In the genomic region with DNA sequence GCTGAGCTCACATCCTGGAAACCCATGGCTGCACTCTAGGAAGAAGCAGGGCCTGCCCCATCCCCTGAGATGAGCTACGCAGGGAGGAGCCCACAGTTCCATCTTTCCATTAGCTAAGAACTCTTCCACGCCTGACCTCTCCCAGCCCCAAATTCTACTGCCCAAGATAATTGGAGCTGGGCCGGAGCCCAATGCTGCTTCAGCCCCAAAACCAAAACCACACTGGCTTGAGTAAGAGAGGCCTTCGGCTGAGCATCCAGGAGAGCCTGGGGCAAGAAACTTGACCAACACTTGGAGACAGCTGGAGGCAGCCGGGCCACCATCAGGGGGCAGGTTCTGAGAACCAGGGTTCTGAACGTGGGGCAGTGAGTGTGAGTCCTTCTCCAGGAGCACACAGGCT, we compare ENCODE assay signal across 14 cellular contexts.
DNase-seq lines count a peak whose midpoint lies in the region; ATAC-seq and TF ChIP-seq lines count a peak whose summit lies in the region.
"Had no signal": no experiment of that assay in that cellular context is flagged by ENCODE, and none has a peak within 500 bp of the region (broad histone marks: within the 10 kb centered on the region; RNA-seq: fewer than 3 reads in every experiment).

No MANE protein-coding gene starts in this region.

- no peaks in the 10 kb centered on the region for H3K27me3 ChIP-seq in mucosa of rectum (ENCODE audit: control insufficient read depth in 2 of 2, insufficient read depth in 2 of 2, low read length in 2 of 2)
- H3K27me3 ChIP-seq in naive thymus-derived CD4-positive, alpha-beta T cell (ENCODE audit: control insufficient read depth in 2 of 2, insufficient read depth in 2 of 2, low read length in 2 of 2), result no peaks in the 10 kb centered on the region
- H3K27me3 ChIP-seq: neural progenitor cell had no signal

- CTCF ChIA-PET in naive thymus-derived CD4-positive, alpha-beta T cell (lab: Charles Lee), result no interaction called here

- peaks cover 0 to 2% of the 10 kb centered on the region in 2 donors for H3K4me1 ChIP-seq in mucosa of rectum (ENCODE audit: control insufficient read depth in 2 of 2, insufficient read depth in 2 of 2, low read length in 2 of 2)
- H3K4me1 ChIP-seq in naive thymus-derived CD4-positive, alpha-beta T cell (ENCODE audit: control insufficient read depth in 2 of 2, insufficient read depth in 2 of 2, low read length in 2 of 2), result no peaks in the 10 kb centered on the region
- H3K4me1 ChIP-seq: neural progenitor cell had no signal

- TF ChIP-seq POLR2A in erythroblast (IDR thresholded peaks at IDR 0.05; ENCODE audit: low read length), result no peak

- H3K4me3 ChIP-seq in mucosa of rectum (ENCODE audit: low read length in 2 of 2), result no peak overlapping the region
- H3K4me3 ChIP-seq in naive thymus-derived CD4-positive, alpha-beta T cell (ENCODE audit: low read length), result no peak overlapping the region
- H3K4me3 ChIP-seq: neural progenitor cell had no signal

- ATAC-seq in HG03354 (IDR thresholded peaks at IDR 0.05; ENCODE audit: poor library complexity, severe bottlenecking, unreplicated experiment) (peak; percentile 26), HG02763 (IDR thresholded peaks at IDR 0.05; ENCODE audit: unreplicated experiment) (no peak)
- no peak for ATAC-seq in naive thymus-derived CD4-positive, alpha-beta T cell
- ATAC-seq: activated naive CD8-positive, alpha-beta T cell treated with anti-CD3 and anti-CD28 coated beads, Interleukin-2, amount 50 U/mL, for 24 hours had no signal

- H3K4me3 Mint-ChIP-seq in naive thymus-derived CD4-positive, alpha-beta T cell, result no peak overlapping the region
- H3K4me3 Mint-ChIP-seq: activated CD4-positive, alpha-beta memory T cell treated with anti-CD3 and anti-CD28 coated beads, Interleukin-2, amount 10 ng/mL, durations not matched to agents 7 days and 5 days; activated naive CD8-positive, alpha-beta T cell treated with anti-CD3 and anti-CD28 coated beads, Interleukin-2, amount 50 U/mL, for 24 hours; neural progenitor cell; stimulated activated naive CD8-positive, alpha-beta T cell treated with anti-CD3 and anti-CD28 coated beads, Interleukin-15, Interleukin-2, amounts not matched to agents 100 ng/mL and 50 ng/mL, for 24 hours had no signal

- H3K36me3 Mint-ChIP-seq in naive thymus-derived CD4-positive, alpha-beta T cell, result no peaks in the 10 kb centered on the region
- H3K36me3 Mint-ChIP-seq: neural progenitor cell had no signal

- peaks cover 0 to 4% (median 0%) of the 10 kb centered on the region in 7 donors for H3K4me1 Mint-ChIP-seq in naive thymus-derived CD4-positive, alpha-beta T cell
- H3K4me1 Mint-ChIP-seq: activated CD4-positive, alpha-beta memory T cell treated with anti-CD3 and anti-CD28 coated beads, Interleukin-2, amount 10 ng/mL, durations not matched to agents 7 days and 5 days; activated naive CD8-positive, alpha-beta T cell treated with anti-CD3 and anti-CD28 coated beads, Interleukin-2, amount 50 U/mL, for 24 hours had no signal

- no peaks in the 10 kb centered on the region for H3K9me3 ChIP-seq in mucosa of rectum (ENCODE audit: control insufficient read depth in 2 of 2, low read length in 2 of 2)
- no peaks in the 10 kb centered on the region for H3K9me3 ChIP-seq in naive thymus-derived CD4-positive, alpha-beta T cell (ENCODE audit: control insufficient read depth in 2 of 3, low read length in 3 of 3)

- H3K27me3 Mint-ChIP-seq in naive thymus-derived CD4-positive, alpha-beta T cell, result peaks cover 0 to 2% (median 0%) of the 10 kb centered on the region in 5 donors
- H3K27me3 Mint-ChIP-seq: activated CD4-positive, alpha-beta memory T cell treated with anti-CD3 and anti-CD28 coated beads, Interleukin-2, amount 10 ng/mL, durations not matched to agents 7 days and 5 days; activated naive CD8-positive, alpha-beta T cell treated with anti-CD3 and anti-CD28 coated beads, Interleukin-2, amount 50 U/mL, for 24 hours; stimulated activated naive CD8-positive, alpha-beta T cell treated with anti-CD3 and anti-CD28 coated beads, Interleukin-15, Interleukin-2, amounts not matched to agents 100 ng/mL and 50 ng/mL, for 24 hours had no signal

- peak overlapping the region; percentile 35 for H3K27ac ChIP-seq in mucosa of rectum (ENCODE audit: low read depth in 2 of 2, low read length in 2 of 2)
- no peak overlapping the region for H3K27ac ChIP-seq in naive thymus-derived CD4-positive, alpha-beta T cell (ENCODE audit: low read depth, low read length)
- H3K27ac ChIP-seq: neural progenitor cell had no signal

- intact Hi-C loops in naive thymus-derived CD4-positive, alpha-beta T cell (cut with micrococcal nuclease), result no loop called here

- H3K27ac Mint-ChIP-seq in naive thymus-derived CD4-positive, alpha-beta T cell, result peak overlapping the region in 1 of 9 donors; percentile 39
- H3K27ac Mint-ChIP-seq: activated CD4-positive, alpha-beta memory T cell treated with anti-CD3 and anti-CD28 coated beads, Interleukin-2, amount 10 ng/mL, durations not matched to agents 7 days and 5 days; activated naive CD8-positive, alpha-beta T cell treated with anti-CD3 and anti-CD28 coated beads, Interleukin-2, amount 50 U/mL, for 24 hours; neural progenitor cell; stimulated activated naive CD8-positive, alpha-beta T cell treated with anti-CD3 and anti-CD28 coated beads, Interleukin-15, Interleukin-2, amounts not matched to agents 100 ng/mL and 50 ng/mL, for 24 hours had no signal

- DNase-seq in AG20443 (ENCODE audit: low spot score), result peak; percentile 96
- peak; percentile 79 for DNase-seq in dedifferentiated amniotic fluid mesenchymal stem cell (ENCODE audit: extremely low spot score)
- DNase-seq in NCI-H1694 treated with DMSO at 0.1 percent for 48 hours (lab: John Stamatoyannopoulos, UW), result no peak
- no peak for DNase-seq in naive thymus-derived CD4-positive, alpha-beta T cell
- no peak for DNase-seq in erythroblast (lab: John Stamatoyannopoulos, UW)
- DNase-seq: activated CD4-positive, alpha-beta memory T cell treated with anti-CD3 and anti-CD28 coated beads, Interleukin-2, amount 10 ng/mL, durations not matched to agents 7 days and 5 days; activated naive CD8-positive, alpha-beta T cell treated with anti-CD3 and anti-CD28 coated beads, Interleukin-2, amount 50 U/mL, for 24 hours; AML-193; stimulated activated CD4-positive, alpha-beta T cell treated with anti-CD3 and anti-CD28 coated beads, Interleukin-2, amount 100 ng/mL, for 24 hours had no signal

- no peaks in the 10 kb centered on the region for H3K9me3 Mint-ChIP-seq in naive thymus-derived CD4-positive, alpha-beta T cell
- H3K9me3 Mint-ChIP-seq: activated CD4-positive, alpha-beta memory T cell treated with anti-CD3 and anti-CD28 coated beads, Interleukin-2, amount 10 ng/mL, durations not matched to agents 7 days and 5 days; activated naive CD8-positive, alpha-beta T cell treated with anti-CD3 and anti-CD28 coated beads, Interleukin-2, amount 50 U/mL, for 24 hours; stimulated activated naive CD8-positive, alpha-beta T cell treated with anti-CD3 and anti-CD28 coated beads, Interleukin-15, Interleukin-2, amounts not matched to agents 100 ng/mL and 50 ng/mL, for 24 hours had no signal

- no peaks in the 10 kb centered on the region for H3K36me3 ChIP-seq in mucosa of rectum (ENCODE audit: control insufficient read depth in 2 of 2, insufficient read depth in 2 of 2, low read length in 2 of 2)
- no peaks in the 10 kb centered on the region for H3K36me3 ChIP-seq in naive thymus-derived CD4-positive, alpha-beta T cell (ENCODE audit: control insufficient read depth in 2 of 3, insufficient read depth in 3 of 3, low read length in 3 of 3)
- H3K36me3 ChIP-seq: neural progenitor cell had no signal

- no peak overlapping the region for H3K9ac ChIP-seq in mucosa of rectum (ENCODE audit: low read depth in 1 of 2, low read length in 2 of 2)
- H3K9ac ChIP-seq: neural progenitor cell had no signal

- POLR2A ChIA-PET in naive thymus-derived CD4-positive, alpha-beta T cell (lab: Charles Lee), result no interaction called here

Comparison
In these comparisons a context has a peak if more than half of its experiments do, and no peak if none do; other contexts are left out.
1. DNase-seq: peak in AG20443 (single experiment) and dedifferentiated amniotic fluid mesenchymal stem cell (single experiment); none in NCI-H1694 treated with DMSO at 0.1 percent for 48 hours (single experiment), naive thymus-derived CD4-positive, alpha-beta T cell (0 of 9) and erythroblast (0 of 2).